ENCODE assay signal across 21 cellular contexts in the genomic region with DNA sequence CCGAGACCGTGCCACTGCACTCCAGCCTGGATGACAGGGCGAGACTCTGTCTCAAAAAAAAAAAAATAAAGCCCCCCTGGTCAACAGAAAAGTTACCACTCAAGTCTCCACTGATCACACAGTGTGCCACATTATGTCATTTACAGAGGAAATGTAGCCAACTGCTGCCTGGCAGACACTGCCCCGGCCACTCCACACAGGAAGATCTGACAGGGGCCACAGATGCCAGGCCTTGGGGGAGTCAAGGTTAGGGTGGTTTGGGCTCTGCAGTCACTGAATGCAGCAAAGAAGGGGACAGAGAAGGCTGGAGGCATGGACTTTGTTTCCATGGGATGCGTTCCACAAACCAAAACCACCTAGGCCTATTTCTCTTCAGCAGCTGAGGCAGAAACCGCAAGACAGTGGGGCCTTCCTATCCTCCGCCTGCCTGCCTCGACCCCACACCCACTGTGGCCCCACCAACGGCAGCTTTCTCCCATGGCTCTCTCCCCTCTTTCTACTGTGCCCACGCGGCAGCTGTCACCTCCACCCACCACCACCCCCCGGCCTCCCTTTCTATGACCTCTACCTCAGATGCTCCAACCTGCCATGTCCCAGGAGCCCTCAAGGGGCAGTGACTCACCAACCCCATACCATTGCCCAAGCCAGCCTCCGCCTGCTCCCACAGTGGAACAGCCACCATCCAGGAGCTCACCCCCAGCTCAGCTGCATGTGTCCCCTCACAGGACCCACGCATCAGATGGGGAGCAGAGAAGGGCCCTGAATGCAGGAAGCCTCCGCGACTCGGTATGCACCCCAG. TPM values are rescaled to one million over a fixed set of nuclear protein-coding genes. Genes with fewer than 3 reads are reported as not detected.
DNase-seq lines count a peak whose midpoint lies in the region; ATAC-seq, FAIRE-seq and TF ChIP-seq lines count a peak whose summit lies in the region.
"Had no signal": no experiment of that assay in that cellular context is flagged by ENCODE, and none has a peak within 500 bp of the region (broad histone marks: within the 10 kb centered on the region; RNA-seq: fewer than 3 reads in every experiment).

No MANE protein-coding gene starts in this region.

- no peak for FAIRE-seq in small intestine (lab: Jason Lieb, UNC)
- FAIRE-seq: G401.6, H54 had no signal

- H3K27me3 ChIP-seq in testis (no peaks in the 10 kb centered on the region), small intestine (ENCODE audit: control insufficient read depth in 2 of 2, insufficient read depth in 2 of 2, low read length in 2 of 2) (no peaks in the 10 kb centered on the region)
- H3K27me3 ChIP-seq: right atrium auricular region had no signal

- 79 to 90% methylated on average over 16 to 17 of the region's 17 CpGs for WGBS in testis, 2 donors
- WGBS in small intestine, 3 donors, result 93 to 98% (median 95%) methylated on average over 17 of the region's 17 CpGs

- ATAC-seq in left cardiac atrium, result no peak
- ATAC-seq: effector memory CD8-positive, alpha-beta T cell; mucosa of descending colon had no signal

- DNase-seq in cardiac septum (ENCODE audit: low spot score) (peak; percentile 71), left cardiac atrium (no peak), RWPE1 (ENCODE audit: low spot score) (peak; percentile 36), hepatic stellate cell (ENCODE audit: low spot score) (peak; percentile 33), testis (peak; percentile 67), small intestine (no peak), GM19240 (ENCODE audit: insufficient read length, low spot score) (no peak)
- DNase-seq in stimulated activated CD4-positive, alpha-beta T cell treated with anti-CD3 and anti-CD28 coated beads, Interleukin-2, amount 100 ng/mL, for 24 hours, result no peak
- DNase-seq: activated CD4-positive, alpha-beta memory T cell treated with anti-CD3 and anti-CD28 coated beads for 36 hours; activated T-cell treated with anti-CD3 and anti-CD28 coated beads, Interleukin-2, amount 50 U/mL, for 48 hours; effector memory CD8-positive, alpha-beta T cell; KG1; mucosa of descending colon; NCI-H1417; NCI-H2171 treated with DMSO at 0.1 percent for 48 hours; NCI-H774; nucleus accumbens; PC-9 had no signal

- peaks cover 10% of the 10 kb centered on the region for H3K4me1 ChIP-seq in testis
- peaks cover 0 to 2% of the 10 kb centered on the region in 2 donors for H3K4me1 ChIP-seq in small intestine (ENCODE audit: control insufficient read depth in 2 of 2, insufficient read depth in 1 of 2, low read depth in 1 of 2, low read length in 1 of 2)

- H3K36me3 ChIP-seq in testis (ENCODE audit: low read depth, missing control alignments) (no peaks in the 10 kb centered on the region), small intestine (ENCODE audit: control insufficient read depth in 2 of 2, insufficient read depth in 2 of 2, low read length in 2 of 2) (peaks cover 0 to 3% of the 10 kb centered on the region in 2 donors)

- H3K4me3 ChIP-seq in testis, result no peak overlapping the region
- H3K4me3 ChIP-seq in small intestine (ENCODE audit: low read depth in 1 of 2, low read length in 2 of 2), result no peak overlapping the region
- H3K4me3 ChIP-seq: mucosa of descending colon, PC-9, right atrium auricular region had no signal

- H3K27ac ChIP-seq in RWPE1 (peak overlapping the region; percentile 98), testis (no peak overlapping the region), small intestine (ENCODE audit: low read depth in 1 of 2, low read length in 1 of 2) (no peak overlapping the region)
- H3K27ac ChIP-seq: PC-9, right atrium auricular region had no signal

- CTCF ChIA-PET in RWPE1 (lab: Yijun Ruan, JAX), result interaction anchor here (0.6 kb wide), 3 partner anchors 18 to 487 kb away, joined by 3 to 6 read pairs (median 4); no protein-coding TSS in a partner anchor

- no peaks in the 10 kb centered on the region for H3K9me3 ChIP-seq in testis
- no peaks in the 10 kb centered on the region for H3K9me3 ChIP-seq in small intestine (ENCODE audit: control insufficient read depth, low read depth)
- H3K9me3 ChIP-seq: mucosa of descending colon, right atrium auricular region had no signal

- intact Hi-C loops in cardiac septum (cut with DNase I) (no loop called here), left cardiac atrium (cut with DNase I) (no loop called here), testis (cut with DNase I; ENCODE audit: low total_unique reads) (no loop called here)

- TF ChIP-seq POLR2A in testis (IDR thresholded peaks at IDR 0.05), result no peak

- POLR2A ChIA-PET in RWPE1 (lab: Yijun Ruan, JAX; ENCODE audit: low non-redundant PET), result no interaction called here

- no peak; the same call in 1 of the 2 replicates for TF ChIP-seq CTCF in RWPE1 (conservative IDR thresholded peaks at IDR 0.05; ENCODE audit: low read depth)
- TF ChIP-seq CTCF in testis (IDR thresholded peaks at IDR 0.05), result no peak

RNA-seq across cellular contexts. Expression of a gene that starts 12.4 kb away (rescaled TPM):
- total RNA-seq in cardiac septum (13.1 TPM), left cardiac atrium (10 to 100 TPM in 1 of 2 donors, 1 to 10 TPM in 1; 6.1 to 19.6 TPM), testis (10 to 100 TPM; 21.0 to 25.0 TPM)
- polyA plus RNA-seq in testis (ENCODE audit: insufficient read depth, low read depth, low replicate concordance) (21.9 TPM), small intestine (1 to 10 TPM; 3.0 to 5.4 (median 4.0) TPM)

Comparison
In these comparisons a context has a peak if more than half of its experiments do, and no peak if none do; other contexts are left out.
1. DNase-seq: peak in cardiac septum (single experiment), RWPE1 (single experiment), hepatic stellate cell (single experiment) and testis (single experiment); none in left cardiac atrium (single experiment), small intestine (single experiment), GM19240 (single experiment) and stimulated activated CD4-positive, alpha-beta T cell treated with anti-CD3 and anti-CD28 coated beads, Interleukin-2, amount 100 ng/mL, for 24 hours (0 of 2).